In genomic region chr19:45848922-45849321, GRCh38 we compare ENCODE assay signal across 15 cellular contexts. TPM values are rescaled to one million over a fixed set of nuclear protein-coding genes. Genes with fewer than 3 reads are reported as not detected.
DNase-seq lines count a peak whose midpoint lies in the region; ATAC-seq and TF ChIP-seq lines count a peak whose summit lies in the region.
"Had no signal": no experiment of that assay in that cellular context is flagged by ENCODE, and none has a peak within 500 bp of the region (broad histone marks: within the 10 kb centered on the region; RNA-seq: fewer than 3 reads in every experiment).

No MANE protein-coding gene starts in this region.

- no peak overlapping the region for H2AFZ ChIP-seq in HCT116 (ENCODE audit: low read depth, low read length, poor library complexity, severe bottlenecking)

- peaks cover 55% of the 10 kb centered on the region for H3K36me3 Mint-ChIP-seq in activated CD8-positive, alpha-beta T cell treated with anti-CD3 and anti-CD28 coated beads for 36 hours (ENCODE audit: low read depth)
- H3K36me3 Mint-ChIP-seq in activated naive CD4-positive, alpha-beta T cell treated with anti-CD3 and anti-CD28 coated beads, Interleukin-2, amount 10 ng/mL, durations not matched to agents 7 days and 5 days: peaks cover 52% of the 10 kb centered on the region

- H3K4me3 ChIP-seq in BJ (ENCODE audit: low read depth, low read length) (no peak overlapping the region), HCT116 (replicated peaks in 1 of 2; ENCODE audit: low read depth in 1 of 2, low read length in 2 of 2) (no peak overlapping the region), kidney epithelial cell (ENCODE audit: low read depth, low read length) (no peak overlapping the region)

- no peak overlapping the region for H3K4me2 ChIP-seq in HCT116 (ENCODE audit: low read length)

- RAD21 ChIA-PET in HCT116 (lab: Charles Lee; ENCODE audit: low non-redundant PET in 1 of 2, low total read pairs in 2 of 2, uncharacterized antibody in 2 of 2, unreplicated experiment in 2 of 2): no interaction called here

- DNase-seq in BJ (ENCODE audit: low read depth): no peak
- no peak for DNase-seq in HCT116 (ENCODE audit: low read depth, low spot score)
- peak; percentile 10 for DNase-seq in activated CD8-positive, alpha-beta T cell treated with anti-CD3 and anti-CD28 coated beads for 36 hours
- no peak for DNase-seq in kidney epithelial cell (ENCODE audit: low read depth)
- no peak for DNase-seq in activated naive CD4-positive, alpha-beta T cell treated with anti-CD3 and anti-CD28 coated beads, Interleukin-2, amount 10 ng/mL, durations not matched to agents 7 days and 5 days
- no peak for DNase-seq in NCI-H526 (lab: John Stamatoyannopoulos, UW)
- no peak for DNase-seq in kidney tubule cell (ENCODE audit: low spot score)
- DNase-seq: activated B cell treated with CpG ODN at 0.5 μM for 24 hours, NCI-H2081 had no signal

- no peak overlapping the region for H3K27ac ChIP-seq in HCT116 (ENCODE audit: low read depth, low read length)

- H3K36me3 ChIP-seq in BJ (ENCODE audit: control insufficient read depth, insufficient read depth, low read length) (peaks cover 30% of the 10 kb centered on the region), HCT116 (ENCODE audit: control insufficient read depth in 1 of 2, insufficient read depth in 2 of 2, low read length in 2 of 2) (peaks cover 54 to 60% of the 10 kb centered on the region in 2 experiments), kidney epithelial cell (ENCODE audit: control insufficient read depth, insufficient read depth, low read length) (peaks cover 2% of the 10 kb centered on the region)

- H3K9me3 Mint-ChIP-seq in activated CD8-positive, alpha-beta T cell treated with anti-CD3 and anti-CD28 coated beads for 36 hours: no peaks in the 10 kb centered on the region
- H3K9me3 Mint-ChIP-seq in activated naive CD4-positive, alpha-beta T cell treated with anti-CD3 and anti-CD28 coated beads, Interleukin-2, amount 10 ng/mL, durations not matched to agents 7 days and 5 days: no peaks in the 10 kb centered on the region
- H3K9me3 Mint-ChIP-seq: activated B cell treated with CpG ODN at 0.5 μM for 24 hours; activated T-helper 2 cell treated with anti-CD3 and anti-CD28 coated beads, Interferon-gamma antibody, Interleukin-2, Interleukin-4, amounts not matched to agents 10 μg/mL and 5 μg/mL and 100 μg/mL, durations not matched to agents 14 hours and 24 hours and 36 hours had no signal

- H3K9ac ChIP-seq in HCT116 (ENCODE audit: low read length): no peak overlapping the region

- TF ChIP-seq RAD21 in HCT116 (IDR thresholded peaks at IDR 0.05; ENCODE audit: low read depth): no peak

- H3K4me1 ChIP-seq in HCT116 (ENCODE audit: control insufficient read depth in 1 of 2, insufficient read depth in 2 of 2, low read length in 2 of 2): no peaks in the 10 kb centered on the region

- no peaks in the 10 kb centered on the region for H3K27me3 Mint-ChIP-seq in activated CD8-positive, alpha-beta T cell treated with anti-CD3 and anti-CD28 coated beads for 36 hours
- H3K27me3 Mint-ChIP-seq in activated naive CD4-positive, alpha-beta T cell treated with anti-CD3 and anti-CD28 coated beads, Interleukin-2, amount 10 ng/mL, durations not matched to agents 7 days and 5 days: no peaks in the 10 kb centered on the region
- H3K27me3 Mint-ChIP-seq: activated B cell treated with CpG ODN at 0.5 μM for 24 hours had no signal

- no peak for TF ChIP-seq POLR2A in HCT116 (IDR thresholded peaks at IDR 0.05; ENCODE audit: borderline replicate concordance, extremely low read depth, insufficient read depth, insufficient read length)

- peak; percentile 35 for TF ChIP-seq CTCF in BJ (IDR thresholded peaks at IDR 0.05; ENCODE audit: insufficient read depth, low read depth, low read length)
- peak in 2 of 3 experiments; percentile 48 to 53; a peak in 4 of 6 replicates for TF ChIP-seq CTCF in HCT116 (IDR thresholded peaks at IDR 0.05 in 2 of 3, conservative IDR thresholded peaks at IDR 0.05 in 1 of 3; ENCODE audit: borderline replicate concordance in 1 of 3, insufficient read depth in 1 of 3, low read depth in 2 of 3, low read length in 2 of 3)
- TF ChIP-seq CTCF in activated CD8-positive, alpha-beta T cell treated with anti-CD3 and anti-CD28 coated beads for 36 hours (IDR thresholded peaks at IDR 0.05): no peak
- TF ChIP-seq CTCF in kidney epithelial cell (IDR thresholded peaks at IDR 0.05; ENCODE audit: insufficient read depth, low read length, poor library complexity, severe bottlenecking): peak; percentile 26

- H3K79me2 ChIP-seq in HCT116 (ENCODE audit: insufficient read depth, low read length): 0 out of 2 replicates have a peak, but pooled peaks cover 2% of the 10 kb centered on the region

- no peaks in the 10 kb centered on the region for H3K4me1 Mint-ChIP-seq in activated CD8-positive, alpha-beta T cell treated with anti-CD3 and anti-CD28 coated beads for 36 hours (ENCODE audit: low read depth)
- H3K4me1 Mint-ChIP-seq in activated naive CD4-positive, alpha-beta T cell treated with anti-CD3 and anti-CD28 coated beads, Interleukin-2, amount 10 ng/mL, durations not matched to agents 7 days and 5 days: no peaks in the 10 kb centered on the region
- H3K4me1 Mint-ChIP-seq: activated B cell treated with CpG ODN at 0.5 μM for 24 hours had no signal

- ATAC-seq in HCT116 (peak; percentile 82), GM21515 (IDR thresholded peaks at IDR 0.05; ENCODE audit: unreplicated experiment) (no peak)
- ATAC-seq in activated CD8-positive, alpha-beta T cell treated with anti-CD3 and anti-CD28 coated beads for 36 hours: peak; percentile 47

- H3K4me3 Mint-ChIP-seq in activated CD8-positive, alpha-beta T cell treated with anti-CD3 and anti-CD28 coated beads for 36 hours: no peak overlapping the region
- H3K4me3 Mint-ChIP-seq in activated naive CD4-positive, alpha-beta T cell treated with anti-CD3 and anti-CD28 coated beads, Interleukin-2, amount 10 ng/mL, durations not matched to agents 7 days and 5 days: no peak overlapping the region
- H3K4me3 Mint-ChIP-seq: activated B cell treated with CpG ODN at 0.5 μM for 24 hours had no signal

- H4K20me1 ChIP-seq in HCT116 (ENCODE audit: insufficient read depth): no peaks in the 10 kb centered on the region

- CTCF ChIA-PET in BJ (lab: Yijun Ruan, JAX): interaction anchor here (0.6 to 3.8 kb wide), 4 partner anchors 14 to 131 kb away, joined by 3 to 15 read pairs (median 4); no protein-coding TSS in a partner anchor
- CTCF ChIA-PET in HCT116 (lab: Charles Lee): interaction anchor here (0.7 kb wide), 1 partner anchor 32 kb away, joined by 3 read pairs; no protein-coding TSS in a partner anchor
- CTCF ChIA-PET in activated CD8-positive, alpha-beta T cell treated with anti-CD3 and anti-CD28 coated beads for 36 hours (lab: Charles Lee): interaction anchor here (0.7 to 1.7 kb wide), 2 partner anchors 79 to 649 kb away, joined by 3 to 6 read pairs; partner anchors contain the start of gene SIX5
- CTCF ChIA-PET in activated naive CD4-positive, alpha-beta T cell treated with anti-CD3 and anti-CD28 coated beads, Interleukin-2, amount 10 ng/mL, durations not matched to agents 7 days and 5 days (lab: Charles Lee): interaction anchor here (1.1 kb wide), 2 partner anchors 32 to 79 kb away, joined by 3 read pairs; partner anchors contain the start of gene SIX5

- intact Hi-C loops in HCT116 (cut with micrococcal nuclease): no loop called here
- intact Hi-C loops in activated CD8-positive, alpha-beta T cell treated with anti-CD3 and anti-CD28 coated beads for 36 hours (cut with micrococcal nuclease): no loop called here

- H3K27ac Mint-ChIP-seq in activated CD8-positive, alpha-beta T cell treated with anti-CD3 and anti-CD28 coated beads for 36 hours: no peak overlapping the region
- no peak overlapping the region for H3K27ac Mint-ChIP-seq in activated naive CD4-positive, alpha-beta T cell treated with anti-CD3 and anti-CD28 coated beads, Interleukin-2, amount 10 ng/mL, durations not matched to agents 7 days and 5 days
- H3K27ac Mint-ChIP-seq: activated B cell treated with CpG ODN at 0.5 μM for 24 hours; activated T-helper 2 cell treated with anti-CD3 and anti-CD28 coated beads, Interferon-gamma antibody, Interleukin-2, Interleukin-4, amounts not matched to agents 10 μg/mL and 5 μg/mL and 100 μg/mL, durations not matched to agents 14 hours and 24 hours and 36 hours had no signal

- POLR2A ChIA-PET in BJ (lab: Charles Lee) (no interaction called here), HCT116 (lab: Charles Lee) (no interaction called here)
- POLR2A ChIA-PET in activated CD8-positive, alpha-beta T cell treated with anti-CD3 and anti-CD28 coated beads for 36 hours (lab: Charles Lee): no interaction called here

- no peaks in the 10 kb centered on the region for H3K27me3 ChIP-seq in BJ (ENCODE audit: control insufficient read depth, insufficient read depth, low read length)
- H3K27me3 ChIP-seq in HCT116 (ENCODE audit: insufficient read depth, low read length): no peaks in the 10 kb centered on the region
- no peaks in the 10 kb centered on the region for H3K27me3 ChIP-seq in kidney epithelial cell (ENCODE audit: control insufficient read depth, insufficient read depth, low read length)

- no peaks in the 10 kb centered on the region for H3K9me2 ChIP-seq in HCT116 (ENCODE audit: insufficient read depth)

- BruUV-seq in HCT116 (replicated peaks; lab: Mats Ljungman, UMichigan): no TSS peak

- H3K9me3 ChIP-seq in HCT116 (ENCODE audit: control insufficient read depth in 1 of 2, insufficient read depth in 1 of 2, low read depth in 1 of 2, low read length in 2 of 2): no peaks in the 10 kb centered on the region

RNA-seq across cellular contexts. Expression of gene SYMPK, which starts 14.0 kb away (rescaled TPM):
- polyA plus RNA-seq in BJ (2011; rRNA removed): 45.8 and 60.2 TPM in 2 replicates
- 52.5 and 55.9 TPM in 2 replicates for polyA minus RNA-seq in BJ (2011; rRNA and poly(A)+ RNA removed)
- 117 TPM for total RNA-seq in HCT116 (2021; ENCODE audit: unreplicated experiment)
- 97.3 and 102 TPM in 2 replicates for polyA plus RNA-seq in HCT116 (2012)
- 100 to 1,000 TPM in 1 of 2 experiments, 10 to 100 TPM in 1; 96.8 to 114 TPM for total RNA-seq in activated CD8-positive, alpha-beta T cell treated with anti-CD3 and anti-CD28 coated beads for 36 hours
- 32.2 and 52.0 TPM in 2 replicates for total RNA-seq in kidney epithelial cell

RNA-seq across cellular contexts. Expression of gene FOXA3, which starts 15.2 kb away (rescaled TPM):
- not detected in 2 replicates for polyA plus RNA-seq in BJ (2011; rRNA removed)
- polyA minus RNA-seq in BJ (2011; rRNA and poly(A)+ RNA removed): not detected in 2 replicates
- total RNA-seq in HCT116 (2021; ENCODE audit: unreplicated experiment) (5.8 TPM), kidney epithelial cell (0.14 and 0.50 TPM in 2 replicates)
- 6.5 and 7.2 TPM in 2 replicates for polyA plus RNA-seq in HCT116 (2012)
- total RNA-seq in activated CD8-positive, alpha-beta T cell treated with anti-CD3 and anti-CD28 coated beads for 36 hours: under 1 TPM in 1 of 2 experiments, not detected in 1; 0.36 TPM
- total RNA-seq: activated B cell treated with CpG ODN at 0.5 μM for 24 hours, cerebellum, glomerular endothelial cell, mesenteric fat pad, RPMI7951 had no signal

RNA-seq across cellular contexts. Expression of gene RSPH6A, which starts 33.8 kb away (rescaled TPM):
- polyA plus RNA-seq in BJ (2011; rRNA removed): not detected in 2 replicates
- 0.09 and 0.10 TPM in 2 replicates for polyA minus RNA-seq in BJ (2011; rRNA and poly(A)+ RNA removed)
- total RNA-seq in HCT116 (2021; ENCODE audit: unreplicated experiment) (0.57 TPM), kidney epithelial cell (not detected in 2 replicates)
- polyA plus RNA-seq in HCT116 (2012): not detected in 2 replicates
- under 1 TPM; 0.41 to 0.63 TPM for total RNA-seq in activated CD8-positive, alpha-beta T cell treated with anti-CD3 and anti-CD28 coated beads for 36 hours
- total RNA-seq: cerebellum, glomerular endothelial cell, mesenteric fat pad, RPMI7951 had no signal

RNA-seq across cellular contexts. Expression of gene IRF2BP1, which starts 37.0 kb away (rescaled TPM):
- 7.1 and 11.9 TPM in 2 replicates for polyA plus RNA-seq in BJ (2011; rRNA removed)
- polyA minus RNA-seq in BJ (2011; rRNA and poly(A)+ RNA removed): 8.4 and 10.1 TPM in 2 replicates
- total RNA-seq in HCT116 (2021; ENCODE audit: unreplicated experiment) (33.9 TPM), kidney epithelial cell (32.9 and 36.4 TPM in 2 replicates)
- polyA plus RNA-seq in HCT116 (2012): 18.9 and 19.0 TPM in 2 replicates
- 10 to 100 TPM; 15.3 to 17.2 TPM for total RNA-seq in activated CD8-positive, alpha-beta T cell treated with anti-CD3 and anti-CD28 coated beads for 36 hours

RNA-seq across cellular contexts. Expression of gene MYPOP, which starts 53.5 kb away (rescaled TPM):
- 1.6 and 1.8 TPM in 2 replicates for polyA plus RNA-seq in BJ (2011; rRNA removed)
- polyA minus RNA-seq in BJ (2011; rRNA and poly(A)+ RNA removed): 0.85 and 1.7 TPM in 2 replicates
- total RNA-seq in HCT116 (2021; ENCODE audit: unreplicated experiment) (10.8 TPM), kidney epithelial cell (3.0 and 8.0 TPM in 2 replicates)
- 4.9 and 5.7 TPM in 2 replicates for polyA plus RNA-seq in HCT116 (2012)
- total RNA-seq in activated CD8-positive, alpha-beta T cell treated with anti-CD3 and anti-CD28 coated beads for 36 hours: 1 to 10 TPM; 4.1 to 5.0 TPM
